ENCODE assay signal across 8 cellular contexts in genomic region chr7:2508327-2509231, GRCh38. TPM values are rescaled to one million over a fixed set of nuclear protein-coding genes. Genes with fewer than 3 reads are reported as not detected.
DNase-seq lines count a peak whose midpoint lies in the region; ATAC-seq and TF ChIP-seq lines count a peak whose summit lies in the region.

No MANE protein-coding gene starts in this region.

- H3K36me3 ChIP-seq in breast epithelium (no peaks in the 10 kb centered on the region), skeletal muscle tissue (ENCODE audit: control insufficient read depth in 3 of 3, insufficient read depth in 3 of 3, low read length in 3 of 3) (no peaks in the 10 kb centered on the region), MG63 (no peaks in the 10 kb centered on the region)

- TF ChIP-seq CTCF in breast epithelium (IDR thresholded peaks at IDR 0.05) (no peak), MCF 10A (IDR thresholded peaks at IDR 0.05; ENCODE audit: unreplicated experiment) (no peak)

- no peak for TF ChIP-seq POLR2A in breast epithelium (IDR thresholded peaks at IDR 0.05)

- intact Hi-C loops in breast epithelium (cut with DNase I; ENCODE audit: low total_unique reads) (no loop called here), MCF 10A (cut with micrococcal nuclease) (no loop called here)

- H3K4me1 ChIP-seq in breast epithelium (peaks cover 24 to 33% of the 10 kb centered on the region in 2 donors), skeletal muscle tissue (ENCODE audit: control insufficient read depth in 3 of 3, insufficient read depth in 3 of 3, low read length in 3 of 3) (peaks cover 31 to 49% (median 47%) of the 10 kb centered on the region in 3 donors)

- CTCF ChIA-PET in MCF 10A (lab: Yijun Ruan, JAX) = interaction anchor here (0.7 kb wide), 1 partner anchor 163 kb away, joined by 3 read pairs; no protein-coding TSS in a partner anchor
- CTCF ChIA-PET in activated CD4-positive, alpha-beta memory T cell treated with anti-CD3 and anti-CD28 coated beads, Interleukin-2, amount 10 ng/mL, durations not matched to agents 7 days and 5 days (lab: Charles Lee) = interaction anchor here (0.5 to 1.0 kb wide), 3 partner anchors 40 to 51 kb away, joined by 3 to 4 read pairs (median 3); no protein-coding TSS in a partner anchor

- H3K9ac ChIP-seq in skeletal muscle tissue (ENCODE audit: low read depth in 1 of 3, low read length in 3 of 3) = peak overlapping the region in 2 of 3 donors; percentile 23 to 66

- peaks cover 9% of the 10 kb centered on the region for H3K4me1 Mint-ChIP-seq in MCF 10A (ENCODE audit: insufficient read depth, unreplicated experiment)
- peaks cover 57% of the 10 kb centered on the region for H3K4me1 Mint-ChIP-seq in activated CD4-positive, alpha-beta memory T cell treated with anti-CD3 and anti-CD28 coated beads, Interleukin-2, amount 10 ng/mL, durations not matched to agents 7 days and 5 days

- no peaks in the 10 kb centered on the region for H3K27me3 Mint-ChIP-seq in MCF 10A (ENCODE audit: insufficient read depth, unreplicated experiment)
- no peaks in the 10 kb centered on the region for H3K27me3 Mint-ChIP-seq in activated CD4-positive, alpha-beta memory T cell treated with anti-CD3 and anti-CD28 coated beads, Interleukin-2, amount 10 ng/mL, durations not matched to agents 7 days and 5 days

- H3K9me3 ChIP-seq in breast epithelium = no peaks in the 10 kb centered on the region
- H3K9me3 ChIP-seq in skeletal muscle tissue (ENCODE audit: control insufficient read depth in 3 of 3, low read length in 3 of 3) = no peaks in the 10 kb centered on the region
- H3K9me3 ChIP-seq in MG63 = no peaks in the 10 kb centered on the region

- H3K4me3 Mint-ChIP-seq in MCF 10A (ENCODE audit: unreplicated experiment) = no peak overlapping the region
- peak overlapping the region; percentile 67 for H3K4me3 Mint-ChIP-seq in activated CD4-positive, alpha-beta memory T cell treated with anti-CD3 and anti-CD28 coated beads, Interleukin-2, amount 10 ng/mL, durations not matched to agents 7 days and 5 days

- H3K27ac ChIP-seq in breast epithelium = peak overlapping the region; percentile 72 to 87
- H3K27ac ChIP-seq in epithelial cell of prostate = peak overlapping the region; percentile 28
- H3K27ac ChIP-seq in skeletal muscle tissue (ENCODE audit: low read depth, low read length) = no peak overlapping the region

- H3K27me3 ChIP-seq in breast epithelium (no peaks in the 10 kb centered on the region), skeletal muscle tissue (ENCODE audit: control insufficient read depth in 3 of 3, insufficient read depth in 3 of 3, low read length in 3 of 3) (peaks cover 5 to 39% (median 19%) of the 10 kb centered on the region in 3 donors), MG63 (no peaks in the 10 kb centered on the region)

- POLR2A ChIA-PET in MCF 10A (lab: Yijun Ruan, JAX) = interaction anchor here (0.6 kb wide), 1 partner anchor 1695 kb away, joined by 3 read pairs; no protein-coding TSS in a partner anchor
- POLR2A ChIA-PET in activated CD4-positive, alpha-beta memory T cell treated with anti-CD3 and anti-CD28 coated beads, Interleukin-2, amount 10 ng/mL, durations not matched to agents 7 days and 5 days (lab: Charles Lee) = interaction anchor here (0.8 to 6.0 kb wide), 6 partner anchors 13 to 102 kb away, joined by 3 to 80 read pairs (median 4); partner anchors contain the start of genes BRAT1, IQCE and LFNG

- DNase-seq in breast epithelium (ENCODE audit: low spot score in 2 of 2) = peak in 1 of 2 donors; percentile 71
- DNase-seq in MCF 10A (ENCODE audit: unreplicated experiment) = no peak
- peak; percentile 86 for DNase-seq in NCI-H2107 treated with DMSO at 0.1 percent for 48 hours (lab: John Stamatoyannopoulos, UW; ENCODE audit: unreplicated experiment)
- DNase-seq in activated CD4-positive, alpha-beta memory T cell treated with anti-CD3 and anti-CD28 coated beads, Interleukin-2, amount 10 ng/mL, durations not matched to agents 7 days and 5 days = peak; percentile 85
- no peak for DNase-seq in epithelial cell of prostate (ENCODE audit: low read depth, low spot score)
- DNase-seq in MG63 = no peak

- H3K36me3 Mint-ChIP-seq in MCF 10A (ENCODE audit: insufficient read depth, unreplicated experiment) = no peaks in the 10 kb centered on the region
- no peaks in the 10 kb centered on the region for H3K36me3 Mint-ChIP-seq in activated CD4-positive, alpha-beta memory T cell treated with anti-CD3 and anti-CD28 coated beads, Interleukin-2, amount 10 ng/mL, durations not matched to agents 7 days and 5 days (ENCODE audit: low read depth)

- peak overlapping the region in 2 of 3 donors; percentile 21 to 52 for H3K4me3 ChIP-seq in breast epithelium
- peak overlapping the region; percentile 26 to 67 (median 46) for H3K4me3 ChIP-seq in skeletal muscle tissue (ENCODE audit: low read length in 3 of 3)
- H3K4me3 ChIP-seq in MG63 = no peak overlapping the region

- BruUV-seq in MCF 10A (replicated peaks; lab: Mats Ljungman, UMichigan) = no TSS peak

- H3K9me3 Mint-ChIP-seq in MCF 10A (ENCODE audit: unreplicated experiment) = no peaks in the 10 kb centered on the region
- H3K9me3 Mint-ChIP-seq in activated CD4-positive, alpha-beta memory T cell treated with anti-CD3 and anti-CD28 coated beads, Interleukin-2, amount 10 ng/mL, durations not matched to agents 7 days and 5 days = no peaks in the 10 kb centered on the region

- H3K27ac Mint-ChIP-seq in MCF 10A (ENCODE audit: low read depth, unreplicated experiment) = no peak overlapping the region
- H3K27ac Mint-ChIP-seq in activated CD4-positive, alpha-beta memory T cell treated with anti-CD3 and anti-CD28 coated beads, Interleukin-2, amount 10 ng/mL, durations not matched to agents 7 days and 5 days = peak overlapping the region; percentile 87

- ATAC-seq in HG03439 (IDR thresholded peaks at IDR 0.05; ENCODE audit: unreplicated experiment) = no peak

RNA-seq across cellular contexts. Expression of gene LFNG, which starts 11.0 kb away (rescaled TPM):
- 10 to 100 TPM in 1 of 3 donors, 1 to 10 TPM in 2; 5.0 to 16.4 (median 9.1) TPM for total RNA-seq in breast epithelium
- 1.7 and 2.4 TPM in 2 replicates for total RNA-seq in MCF 10A (2022)
- 100 to 1,000 TPM; 105 to 109 TPM for total RNA-seq in activated CD4-positive, alpha-beta memory T cell treated with anti-CD3 and anti-CD28 coated beads, Interleukin-2, amount 10 ng/mL, durations not matched to agents 7 days and 5 days
- total RNA-seq in skeletal muscle tissue = 23.0 TPM
- total RNA-seq in MG63 (2014; rRNA removed; shearing (Covaris generic); ENCODE audit: low replicate concordance) = 2.9 and 6.0 TPM in 2 replicates

RNA-seq across cellular contexts. Expression of gene GRIFIN, which starts 32.4 kb away (rescaled TPM):
- total RNA-seq in breast epithelium = not detected
- total RNA-seq in MCF 10A (2022) = not detected in 2 replicates
- total RNA-seq in activated CD4-positive, alpha-beta memory T cell treated with anti-CD3 and anti-CD28 coated beads, Interleukin-2, amount 10 ng/mL, durations not matched to agents 7 days and 5 days = not detected
- not detected for total RNA-seq in skeletal muscle tissue
- total RNA-seq in MG63 (2014; rRNA removed; shearing (Covaris generic); ENCODE audit: low replicate concordance) = not detected in 2 replicates

RNA-seq across cellular contexts. Expression of gene BRAT1, which starts 46.7 kb away (rescaled TPM):
- total RNA-seq in breast epithelium (10 to 100 TPM; 20.8 to 36.4 (median 28.4) TPM), MCF 10A (2022) (15.4 and 18.0 TPM in 2 replicates), skeletal muscle tissue (18.3 TPM)
- 10 to 100 TPM; 31.1 to 32.9 TPM for total RNA-seq in activated CD4-positive, alpha-beta memory T cell treated with anti-CD3 and anti-CD28 coated beads, Interleukin-2, amount 10 ng/mL, durations not matched to agents 7 days and 5 days
- 43.2 and 59.7 TPM in 2 replicates for total RNA-seq in MG63 (2014; rRNA removed; shearing (Covaris generic); ENCODE audit: low replicate concordance)

RNA-seq across cellular contexts. Expression of gene IQCE, which starts 50.2 kb away (rescaled TPM):
- total RNA-seq in breast epithelium (10 to 100 TPM; 13.4 to 22.7 (median 13.8) TPM), MCF 10A (2022) (16.7 and 23.9 TPM in 2 replicates), skeletal muscle tissue (2.1 TPM)
- total RNA-seq in activated CD4-positive, alpha-beta memory T cell treated with anti-CD3 and anti-CD28 coated beads, Interleukin-2, amount 10 ng/mL, durations not matched to agents 7 days and 5 days = 10 to 100 TPM; 12.7 to 14.0 TPM
- total RNA-seq in MG63 (2014; rRNA removed; shearing (Covaris generic); ENCODE audit: low replicate concordance) = 8.6 and 18.2 TPM in 2 replicates

Comparison
In these comparisons a context has a peak if more than half of its experiments do, and no peak if none do; other contexts are left out.
1. DNase-seq: peak in NCI-H2107 treated with DMSO at 0.1 percent for 48 hours (single experiment) and activated CD4-positive, alpha-beta memory T cell treated with anti-CD3 and anti-CD28 coated beads, Interleukin-2, amount 10 ng/mL, durations not matched to agents 7 days and 5 days (single experiment); none in MCF 10A (single experiment), epithelial cell of prostate (single experiment) and MG63 (single experiment).